ENCODE assay signal across 1 cellular context in the genomic region with DNA sequence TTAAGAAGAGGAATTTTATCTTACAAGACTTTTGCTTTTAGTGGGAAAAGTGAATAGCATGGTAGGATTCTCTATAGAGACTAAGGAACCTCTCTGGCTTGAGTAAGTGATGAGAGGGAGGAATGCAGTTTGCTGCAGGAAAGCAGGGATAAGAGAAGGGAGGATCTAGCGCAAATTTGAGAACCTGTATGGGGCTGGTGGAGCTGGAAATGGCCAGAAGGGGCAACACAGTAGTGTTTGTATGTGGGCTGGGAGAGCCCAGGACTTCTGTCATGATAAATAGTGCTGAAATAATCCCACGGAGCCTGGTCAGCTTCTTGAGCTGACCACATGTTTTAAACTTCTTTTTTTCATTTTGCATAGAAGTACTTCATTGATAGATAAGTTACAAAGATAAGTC.
TF ChIP-seq lines count a peak whose summit lies in the region.

No MANE protein-coding gene starts in this region.

TF ChIP-seq in HCT116, 20 proteins besides CTCF, POLR2A, EP300 and RAD21 (continued from another document):
- TF ChIP-seq, protein P1, sequence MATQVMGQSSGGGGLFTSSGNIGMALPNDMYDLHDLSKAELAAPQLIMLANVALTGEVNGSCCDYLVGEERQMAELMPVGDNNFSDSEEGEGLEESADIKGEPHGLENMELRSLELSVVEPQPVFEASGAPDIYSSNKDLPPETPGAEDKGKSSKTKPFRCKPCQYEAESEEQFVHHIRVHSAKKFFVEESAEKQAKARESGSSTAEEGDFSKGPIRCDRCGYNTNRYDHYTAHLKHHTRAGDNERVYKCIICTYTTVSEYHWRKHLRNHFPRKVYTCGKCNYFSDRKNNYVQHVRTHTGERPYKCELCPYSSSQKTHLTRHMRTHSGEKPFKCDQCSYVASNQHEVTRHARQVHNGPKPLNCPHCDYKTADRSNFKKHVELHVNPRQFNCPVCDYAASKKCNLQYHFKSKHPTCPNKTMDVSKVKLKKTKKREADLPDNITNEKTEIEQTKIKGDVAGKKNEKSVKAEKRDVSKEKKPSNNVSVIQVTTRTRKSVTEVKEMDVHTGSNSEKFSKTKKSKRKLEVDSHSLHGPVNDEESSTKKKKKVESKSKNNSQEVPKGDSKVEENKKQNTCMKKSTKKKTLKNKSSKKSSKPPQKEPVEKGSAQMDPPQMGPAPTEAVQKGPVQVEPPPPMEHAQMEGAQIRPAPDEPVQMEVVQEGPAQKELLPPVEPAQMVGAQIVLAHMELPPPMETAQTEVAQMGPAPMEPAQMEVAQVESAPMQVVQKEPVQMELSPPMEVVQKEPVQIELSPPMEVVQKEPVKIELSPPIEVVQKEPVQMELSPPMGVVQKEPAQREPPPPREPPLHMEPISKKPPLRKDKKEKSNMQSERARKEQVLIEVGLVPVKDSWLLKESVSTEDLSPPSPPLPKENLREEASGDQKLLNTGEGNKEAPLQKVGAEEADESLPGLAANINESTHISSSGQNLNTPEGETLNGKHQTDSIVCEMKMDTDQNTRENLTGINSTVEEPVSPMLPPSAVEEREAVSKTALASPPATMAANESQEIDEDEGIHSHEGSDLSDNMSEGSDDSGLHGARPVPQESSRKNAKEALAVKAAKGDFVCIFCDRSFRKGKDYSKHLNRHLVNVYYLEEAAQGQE (IDR thresholded peaks at IDR 0.05; ENCODE audit: low read depth) = no peak
- TF ChIP-seq, protein P2, sequence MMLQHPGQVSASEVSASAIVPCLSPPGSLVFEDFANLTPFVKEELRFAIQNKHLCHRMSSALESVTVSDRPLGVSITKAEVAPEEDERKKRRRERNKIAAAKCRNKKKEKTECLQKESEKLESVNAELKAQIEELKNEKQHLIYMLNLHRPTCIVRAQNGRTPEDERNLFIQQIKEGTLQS (IDR thresholded peaks at IDR 0.05) = no peak
- TF ChIP-seq YY1 (IDR thresholded peaks at IDR 0.05; ENCODE audit: extremely low read depth, insufficient replicate concordance, low read depth, low read length) (no peak), EGR1 (IDR thresholded peaks at IDR 0.05; ENCODE audit: low read depth) (no peak), EZH2 (IDR thresholded peaks at IDR 0.05) (no peak), SRF (IDR thresholded peaks at IDR 0.05; ENCODE audit: low read depth) (no peak), CEBPB (IDR thresholded peaks at IDR 0.05; ENCODE audit: low read depth) (no peak), TCF7L2 (IDR thresholded peaks at IDR 0.05; ENCODE audit: borderline replicate concordance, extremely low read depth, insufficient read depth, insufficient read length) (no peak), ZFX (IDR thresholded peaks at IDR 0.05) (no peak), CBX3 (IDR thresholded peaks at IDR 0.05; ENCODE audit: low read depth) (no peak), EZH2phosphoT487 (IDR thresholded peaks at IDR 0.05; ENCODE audit: borderline replicate concordance) (no peak), FOSL1 (IDR thresholded peaks at IDR 0.05; ENCODE audit: low read depth) (no peak), SIN3A (IDR thresholded peaks at IDR 0.05; ENCODE audit: low read depth) (no peak), JUND (IDR thresholded peaks at IDR 0.05) (no peak), ELF1 (IDR thresholded peaks at IDR 0.05; ENCODE audit: borderline replicate concordance, low read depth) (no peak), ZNF274 (IDR thresholded peaks at IDR 0.05; ENCODE audit: low read depth, low read length) (no peak)
- TF ChIP-seq, protein P3, sequence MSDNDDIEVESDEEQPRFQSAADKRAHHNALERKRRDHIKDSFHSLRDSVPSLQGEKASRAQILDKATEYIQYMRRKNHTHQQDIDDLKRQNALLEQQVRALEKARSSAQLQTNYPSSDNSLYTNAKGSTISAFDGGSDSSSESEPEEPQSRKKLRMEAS (IDR thresholded peaks at IDR 0.05) = no peak
- TF ChIP-seq, protein P4, sequence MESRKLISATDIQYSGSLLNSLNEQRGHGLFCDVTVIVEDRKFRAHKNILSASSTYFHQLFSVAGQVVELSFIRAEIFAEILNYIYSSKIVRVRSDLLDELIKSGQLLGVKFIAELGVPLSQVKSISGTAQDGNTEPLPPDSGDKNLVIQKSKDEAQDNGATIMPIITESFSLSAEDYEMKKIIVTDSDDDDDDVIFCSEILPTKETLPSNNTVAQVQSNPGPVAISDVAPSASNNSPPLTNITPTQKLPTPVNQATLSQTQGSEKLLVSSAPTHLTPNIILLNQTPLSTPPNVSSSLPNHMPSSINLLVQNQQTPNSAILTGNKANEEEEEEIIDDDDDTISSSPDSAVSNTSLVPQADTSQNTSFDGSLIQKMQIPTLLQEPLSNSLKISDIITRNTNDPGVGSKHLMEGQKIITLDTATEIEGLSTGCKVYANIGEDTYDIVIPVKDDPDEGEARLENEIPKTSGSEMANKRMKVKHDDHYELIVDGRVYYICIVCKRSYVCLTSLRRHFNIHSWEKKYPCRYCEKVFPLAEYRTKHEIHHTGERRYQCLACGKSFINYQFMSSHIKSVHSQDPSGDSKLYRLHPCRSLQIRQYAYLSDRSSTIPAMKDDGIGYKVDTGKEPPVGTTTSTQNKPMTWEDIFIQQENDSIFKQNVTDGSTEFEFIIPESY (IDR thresholded peaks at IDR 0.05; ENCODE audit: extremely low read depth, insufficient replicate concordance, low read length) = no peak
